7 cellular contexts compared by ENCODE assay signal in genomic region chr1:223143760-223144248, GRCh38. TPM values are rescaled to one million over a fixed set of nuclear protein-coding genes. Genes with fewer than 3 reads are reported as not detected.
DNase-seq lines count a peak whose midpoint lies in the region; ATAC-seq, FAIRE-seq and TF ChIP-seq lines count a peak whose summit lies in the region.

No MANE protein-coding gene starts in this region.

- WGBS in small intestine, 3 donors = 7 to 30% (median 8%) methylated on average over 9 of the region's 9 CpGs

- no peak for TF ChIP-seq CTCF in LNCaP clone FGC (IDR thresholded peaks at IDR 0.05; ENCODE audit: control insufficient read depth, extremely low read depth, insufficient read depth)

- no peaks in the 10 kb centered on the region for H3K9me3 ChIP-seq in small intestine (ENCODE audit: control insufficient read depth, low read depth)

- DNase-seq in LNCaP clone FGC (ENCODE audit: low read depth) (no peak), globus pallidus (ENCODE audit: low spot score) (peak; percentile 22), small intestine (peak; percentile 61), AG20443 (ENCODE audit: low spot score) (no peak), NCI-H2196 treated with DMSO at 0.1 percent for 48 hours (lab: John Stamatoyannopoulos, UW; ENCODE audit: unreplicated experiment) (no peak)
- DNase-seq in activated CD4-positive, alpha-beta T cell treated with anti-CD3 and anti-CD28 coated beads, Interleukin-2, amount 50 U/mL, for 1 hour = peak; percentile 51

- ATAC-seq in GM21381 (IDR thresholded peaks at IDR 0.05; ENCODE audit: unreplicated experiment) = peak; percentile 51

- no peaks in the 10 kb centered on the region for H3K27me3 ChIP-seq in small intestine (ENCODE audit: control insufficient read depth in 2 of 2, insufficient read depth in 2 of 2, low read length in 2 of 2)

- peak overlapping the region; percentile 27 to 72 for H3K27ac ChIP-seq in small intestine (ENCODE audit: low read depth in 1 of 2, low read length in 1 of 2)

- peak overlapping the region; percentile 52 for H3K4me3 ChIP-seq in LNCaP clone FGC (ENCODE audit: low read depth, low read length)
- H3K4me3 ChIP-seq in small intestine (ENCODE audit: low read depth in 1 of 2, low read length in 2 of 2) = no peak overlapping the region

- FAIRE-seq in small intestine (lab: Jason Lieb, UNC) = no peak

- no peaks in the 10 kb centered on the region for H3K36me3 ChIP-seq in small intestine (ENCODE audit: control insufficient read depth in 2 of 2, insufficient read depth in 2 of 2, low read length in 2 of 2)

- peaks cover 0 to 1% of the 10 kb centered on the region in 2 donors for H3K4me1 ChIP-seq in small intestine (ENCODE audit: control insufficient read depth in 2 of 2, insufficient read depth in 1 of 2, low read depth in 1 of 2, low read length in 1 of 2)

RNA-seq across cellular contexts. Expression of gene TLR5, which starts 0.8 kb away (rescaled TPM):
- 1 to 10 TPM in 1 of 3 donors, not detected in 2; 1.8 TPM for polyA plus RNA-seq in small intestine

Comparison
In these comparisons a context has a peak if more than half of its experiments do, and no peak if none do; other contexts are left out.
1. DNase-seq: peak in activated CD4-positive, alpha-beta T cell treated with anti-CD3 and anti-CD28 coated beads, Interleukin-2, amount 50 U/mL, for 1 hour (single experiment), globus pallidus (single experiment) and small intestine (single experiment); none in LNCaP clone FGC (single experiment), AG20443 (single experiment) and NCI-H2196 treated with DMSO at 0.1 percent for 48 hours (single experiment).